ENCODE assay signal across 16 cellular contexts in genomic region chr10:23060918-23061317, GRCh38. TPM values are rescaled to one million over a fixed set of nuclear protein-coding genes. Genes with fewer than 3 reads are reported as not detected.
DNase-seq lines count a peak whose midpoint lies in the region; ATAC-seq and TF ChIP-seq lines count a peak whose summit lies in the region.
"Had no signal": no experiment of that assay in that cellular context is flagged by ENCODE, and none has a peak within 500 bp of the region (broad histone marks: within the 10 kb centered on the region; RNA-seq: fewer than 3 reads in every experiment).

No MANE protein-coding gene starts in this region.

- ATAC-seq in GM23338 (peak; percentile 19; the same call in 1 of the 3 replicates), WTC11 (peak; percentile 46), HG02973 (IDR thresholded peaks at IDR 0.05; ENCODE audit: unreplicated experiment) (no peak)
- ATAC-seq: CD8-positive, alpha-beta T cell had no signal

- H3K4me1 Mint-ChIP-seq in GM23338 (peaks cover 41% of the 10 kb centered on the region), WTC11 (peaks cover 50% of the 10 kb centered on the region), nephron progenitor cell (peaks cover 57% of the 10 kb centered on the region)
- H3K4me1 Mint-ChIP-seq: CD14-positive monocyte, IgD-negative memory B cell had no signal

- H3K4me3 ChIP-seq in GM23338 (no peak overlapping the region), HUES48 (ENCODE audit: low read depth, low read length) (no peak overlapping the region), smooth muscle cell (no peak overlapping the region)

- H3K79me2 ChIP-seq in GM23338 (replicated peaks; ENCODE audit: insufficient read depth) (no peaks in the 10 kb centered on the region), smooth muscle cell (ENCODE audit: low read depth) (no peaks in the 10 kb centered on the region)

- POLR2A ChIA-PET in WTC11 (lab: Charles Lee), result no interaction called here

- TF ChIP-seq CTCF in GM23338 (conservative IDR thresholded peaks at IDR 0.05; ENCODE audit: low read depth in 2 of 2) (no peak), WTC11 (IDR thresholded peaks at IDR 0.05) (no peak), nephron progenitor cell (IDR thresholded peaks at IDR 0.05) (no peak), smooth muscle cell (IDR thresholded peaks at IDR 0.05; ENCODE audit: borderline replicate concordance, insufficient read depth, poor library complexity, severe bottlenecking) (no peak)

- H4K20me1 ChIP-seq in GM23338 (replicated peaks; ENCODE audit: insufficient read depth) (no peaks in the 10 kb centered on the region), smooth muscle cell (ENCODE audit: low read depth) (no peaks in the 10 kb centered on the region)

- no peaks in the 10 kb centered on the region for H3K9me3 ChIP-seq in HUES48 (ENCODE audit: control insufficient read depth, insufficient read depth, low read length)
- H3K9me3 ChIP-seq in smooth muscle cell (replicated peaks; ENCODE audit: low read depth), result no peaks in the 10 kb centered on the region

- H3K27me3 Mint-ChIP-seq in GM23338 (ENCODE audit: insufficient read depth, low read depth, poor library complexity) (peaks cover 4% of the 10 kb centered on the region), WTC11 (ENCODE audit: low read depth) (peaks cover 5% of the 10 kb centered on the region; the same call in 1 of the 2 replicates), nephron progenitor cell (ENCODE audit: low read depth, poor library complexity) (peaks cover 6% of the 10 kb centered on the region)
- H3K27me3 Mint-ChIP-seq: IgD-negative memory B cell had no signal

- DNase-seq in GM23338 (ENCODE audit: low spot score) (no peak), WTC11 (ENCODE audit: low spot score) (no peak), nephron progenitor cell (no peak), D341Med (ENCODE audit: low spot score) (no peak), smooth muscle cell (lab: John Stamatoyannopoulos, UW; ENCODE audit: unreplicated experiment) (no peak)
- DNase-seq: Caco-2; CD8-positive, alpha-beta T cell; DMS53; GF-D8; H7; KG1 had no signal

- no peaks in the 10 kb centered on the region for H3K27me3 ChIP-seq in GM23338 (ENCODE audit: insufficient read depth)
- peaks cover 2% of the 10 kb centered on the region; the same call in 1 of the 2 replicates for H3K27me3 ChIP-seq in HUES48 (ENCODE audit: control insufficient read depth, insufficient read depth, low read length)
- no peaks in the 10 kb centered on the region for H3K27me3 ChIP-seq in smooth muscle cell (ENCODE audit: low read depth)

- CTCF ChIA-PET in WTC11 (lab: Charles Lee), result no interaction called here

- H3K4me1 ChIP-seq in GM23338 (ENCODE audit: insufficient read depth) (peaks cover 48% of the 10 kb centered on the region), HUES48 (ENCODE audit: control insufficient read depth, insufficient read depth, low read length) (peaks cover 53% of the 10 kb centered on the region), smooth muscle cell (ENCODE audit: low read depth) (peaks cover 14% of the 10 kb centered on the region)
- H3K4me1 ChIP-seq: Caco-2 had no signal

- peaks cover 12% of the 10 kb centered on the region; the same call in 2 of the 3 replicates for H3K36me3 Mint-ChIP-seq in GM23338 (ENCODE audit: low read depth)
- H3K36me3 Mint-ChIP-seq in WTC11, result peaks cover 24% of the 10 kb centered on the region
- peaks cover 33% of the 10 kb centered on the region for H3K36me3 Mint-ChIP-seq in nephron progenitor cell (ENCODE audit: low read depth)
- H3K36me3 Mint-ChIP-seq: CD14-positive monocyte; CD8-positive, alpha-beta T cell had no signal

- H3F3A ChIP-seq in GM23338 (replicated peaks; ENCODE audit: low read depth) (peaks cover 6% of the 10 kb centered on the region), smooth muscle cell (ENCODE audit: low read depth) (no peaks in the 10 kb centered on the region)

- H3K36me3 ChIP-seq in GM23338 (ENCODE audit: insufficient read depth) (no peaks in the 10 kb centered on the region; the same call in 1 of the 2 replicates), HUES48 (ENCODE audit: control insufficient read depth, insufficient read depth, low read length) (no peaks in the 10 kb centered on the region), smooth muscle cell (ENCODE audit: low read depth) (no peaks in the 10 kb centered on the region)

- H3K4me2 ChIP-seq in GM23338, result peak overlapping the region; percentile 65
- no peak overlapping the region for H3K4me2 ChIP-seq in smooth muscle cell

- H3K4me3 Mint-ChIP-seq in GM23338, result no peak overlapping the region
- no peak overlapping the region for H3K4me3 Mint-ChIP-seq in WTC11
- peak overlapping the region; percentile 46 for H3K4me3 Mint-ChIP-seq in nephron progenitor cell
- H3K4me3 Mint-ChIP-seq: CD14-positive monocyte; CD8-positive, alpha-beta T cell; IgD-negative memory B cell had no signal

- H3K27ac ChIP-seq in GM23338 (ENCODE audit: low read depth) (peak overlapping the region; percentile 73), HUES48 (ENCODE audit: low read depth, low read length) (peak overlapping the region; percentile 58), smooth muscle cell (ENCODE audit: low read depth) (no peak overlapping the region)
- H3K27ac ChIP-seq: HL-60 had no signal

- 28% methylated on average over 2 of the region's 2 CpGs for WGBS in smooth muscle cell (ENCODE audit: low lambda C conversion rate)

- H3K9ac ChIP-seq in HUES48 (ENCODE audit: low read depth, low read length) (no peak overlapping the region), smooth muscle cell (ENCODE audit: low read depth) (no peak overlapping the region)

- H3K9me2 ChIP-seq in GM23338 (ENCODE audit: insufficient read depth), result no peaks in the 10 kb centered on the region

- peaks cover 11% of the 10 kb centered on the region for H3K9me3 Mint-ChIP-seq in GM23338
- peaks cover 24% of the 10 kb centered on the region for H3K9me3 Mint-ChIP-seq in WTC11
- H3K9me3 Mint-ChIP-seq in nephron progenitor cell, result peaks cover 32% of the 10 kb centered on the region

- H2AFZ ChIP-seq in GM23338 (no peak overlapping the region), smooth muscle cell (ENCODE audit: low read depth) (no peak overlapping the region)

- H3K27ac Mint-ChIP-seq in GM23338, result 0 out of 2 replicates have a peak overlapping the region, but pooled peaks have one; percentile 30
- peak overlapping the region; percentile 42; the same call in 1 of the 2 replicates for H3K27ac Mint-ChIP-seq in WTC11
- H3K27ac Mint-ChIP-seq in nephron progenitor cell, result peak overlapping the region; percentile 77
- H3K27ac Mint-ChIP-seq: CD14-positive monocyte; CD8-positive, alpha-beta T cell; IgD-negative memory B cell had no signal

TF ChIP-seq in GM23338, 12 proteins besides CTCF, POLR2A, EP300 and RAD21 (continues in another document):
- no peak for TF ChIP-seq STAT1 (IDR thresholded peaks at IDR 0.05; ENCODE audit: unreplicated experiment)

TF ChIP-seq in WTC11, 78 proteins besides CTCF, POLR2A, EP300 and RAD21:
- TF ChIP-seq CREB1 (CRISPR knock-in tag; IDR thresholded peaks at IDR 0.05) (no peak), ZNF232 (CRISPR knock-in tag; IDR thresholded peaks at IDR 0.05) (no peak), TCF7 (CRISPR knock-in tag; IDR thresholded peaks at IDR 0.05; ENCODE audit: low read depth) (no peak), STAT6 (CRISPR knock-in tag; conservative IDR thresholded peaks at IDR 0.05; ENCODE audit: low read depth) (no peak)

RNA-seq across cellular contexts. Expression of gene MSRB2, which starts 34.5 kb away (rescaled TPM):
- total RNA-seq in GM23338 (2014; rRNA removed; shearing (Covaris generic)), result 9.4 and 9.5 TPM in 2 replicates
- polyA plus RNA-seq in GM23338 (2016; fragmentation: Nextera tagmentation; extraction: Ambion mirVana) (33.7 and 34.6 TPM in 2 replicates), smooth muscle cell (64.0 and 70.9 TPM in 2 replicates)
- total RNA-seq in WTC11 (2021) (9.6 to 15.0 TPM (median 14.1 TPM) in 3 replicates), smooth muscle cell (9.4 and 21.5 TPM in 2 replicates)
